In genomic region chr5:172920447-172920849, GRCh38 we compare ENCODE assay signal across 11 cellular contexts. TPM values are rescaled to one million over a fixed set of nuclear protein-coding genes. Genes with fewer than 3 reads are reported as not detected.
DNase-seq lines count a peak whose midpoint lies in the region; ATAC-seq and TF ChIP-seq lines count a peak whose summit lies in the region.
"Had no signal": no experiment of that assay in that cellular context is flagged by ENCODE, and none has a peak within 500 bp of the region (broad histone marks: within the 10 kb centered on the region; RNA-seq: fewer than 3 reads in every experiment).

No MANE protein-coding gene starts in this region.

- H3K4me3 ChIP-seq in foreskin fibroblast (ENCODE audit: low read depth in 1 of 2, low read length in 2 of 2) (no peak overlapping the region), skeletal muscle cell (ENCODE audit: low read depth, low read length) (no peak overlapping the region), heart right ventricle (no peak overlapping the region), right lobe of liver (no peak overlapping the region)
- H3K4me3 ChIP-seq: colonic mucosa had no signal

- intact Hi-C loops in heart right ventricle (cut with DNase I) (loop anchor here in 1 of 10 donors (10.0 kb wide), 1 partner anchor 456 kb away; no protein-coding TSS in a partner anchor), right lobe of liver (cut with DNase I) (no loop called here)

- ATAC-seq in HG03045 (IDR thresholded peaks at IDR 0.05; ENCODE audit: unreplicated experiment) (no peak), heart right ventricle (no peak), right lobe of liver (no peak), GM21576 (IDR thresholded peaks at IDR 0.05; ENCODE audit: unreplicated experiment) (no peak)

- peak; percentile 99 for DNase-seq in ELR (ENCODE audit: low read depth)
- DNase-seq in T1000 (lab: John Stamatoyannopoulos, UW) = peak; percentile 62
- peak; percentile 94 to 96 for DNase-seq in foreskin fibroblast
- peak; percentile 96 for DNase-seq in skeletal muscle cell (ENCODE audit: low read depth)
- DNase-seq in heart right ventricle = no peak
- no peak for DNase-seq in right lobe of liver
- DNase-seq: activated CD8-positive, alpha-beta memory T cell treated with anti-CD3 and anti-CD28 coated beads for 24 hours; colonic mucosa; MV-4-11 had no signal

- TF ChIP-seq CTCF in foreskin fibroblast (IDR thresholded peaks at IDR 0.05; ENCODE audit: low read depth, low read length) (no peak), heart right ventricle (IDR thresholded peaks at IDR 0.05) (no peak), right lobe of liver (IDR thresholded peaks at IDR 0.05) (no peak)

- TF ChIP-seq POLR2A in right lobe of liver (IDR thresholded peaks at IDR 0.05) = no peak

- no peaks in the 10 kb centered on the region for H3K9me3 ChIP-seq in heart right ventricle
- no peaks in the 10 kb centered on the region for H3K9me3 ChIP-seq in right lobe of liver
- H3K9me3 ChIP-seq: colonic mucosa had no signal

- peaks cover 0 to 85% (median 26%) of the 10 kb centered on the region in 9 donors for H3K36me3 ChIP-seq in heart right ventricle
- peaks cover 0 to 15% (median 14%) of the 10 kb centered on the region in 4 donors for H3K36me3 ChIP-seq in right lobe of liver
- H3K36me3 ChIP-seq: colonic mucosa had no signal

- peaks cover 0 to 9% (median 0%) of the 10 kb centered on the region in 9 donors for H3K4me1 ChIP-seq in heart right ventricle
- no peaks in the 10 kb centered on the region for H3K4me1 ChIP-seq in right lobe of liver
- H3K4me1 ChIP-seq: colonic mucosa had no signal

- H3K27me3 ChIP-seq in heart right ventricle (no peaks in the 10 kb centered on the region), right lobe of liver (no peaks in the 10 kb centered on the region)
- H3K27me3 ChIP-seq: colonic mucosa had no signal

- 86 to 87% methylated on average over 13 of the region's 13 CpGs for WGBS in heart right ventricle, 2 donors
- 83% methylated on average over 2 of the region's 13 CpGs for WGBS in right lobe of liver (ENCODE audit: insufficient coverage, low coverage, low lambda C conversion rate, missing lambda C conversion rate)

- peak overlapping the region in 1 of 10 donors; percentile 26 for H3K27ac ChIP-seq in heart right ventricle
- H3K27ac ChIP-seq in right lobe of liver = no peak overlapping the region
- H3K27ac ChIP-seq: colonic mucosa had no signal

RNA-seq across cellular contexts. Expression of gene RPL26L1, which starts 38.8 kb away (rescaled TPM):
- total RNA-seq in heart right ventricle (10 to 100 TPM; 23.2 to 33.7 (median 28.9) TPM), right lobe of liver (10 to 100 TPM; 14.2 to 33.4 (median 19.2) TPM)
- 10 to 100 TPM; 29.0 to 84.9 TPM for polyA plus RNA-seq in heart right ventricle

Comparison
In these comparisons a context has a peak if more than half of its experiments do, and no peak if none do; other contexts are left out.
1. DNase-seq: peak in ELR (single experiment), T1000 (single experiment), foreskin fibroblast (2 of 2) and skeletal muscle cell (single experiment); none in heart right ventricle (0 of 2) and right lobe of liver (0 of 3).